In the genomic region with DNA sequence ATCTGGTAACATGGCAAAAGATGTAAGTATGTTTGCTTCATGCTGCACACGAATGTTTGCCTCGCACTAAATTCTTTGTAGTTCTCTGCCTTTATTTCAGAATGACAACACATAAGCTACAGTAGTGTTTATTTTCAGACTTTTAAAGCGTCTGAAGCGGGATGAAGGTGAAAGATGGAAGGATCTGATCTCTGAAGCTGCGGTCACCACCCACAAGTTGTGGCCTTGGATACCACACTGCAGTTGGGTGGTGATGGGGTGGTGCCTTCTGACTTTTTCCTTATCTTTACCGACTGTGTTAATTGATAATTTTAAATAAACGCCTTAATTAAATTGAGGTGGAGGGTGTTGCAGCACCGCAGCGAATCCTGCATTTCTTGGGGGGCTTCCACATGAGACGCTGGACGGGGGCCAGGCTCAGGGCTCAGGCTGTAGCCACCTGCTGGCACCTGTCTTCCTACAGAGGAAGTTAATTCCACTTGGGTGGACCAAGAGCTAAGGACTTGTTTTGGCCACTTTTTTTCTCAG, we compare ENCODE assay signal across 8 cellular contexts. TPM values are rescaled to one million over a fixed set of nuclear protein-coding genes. Genes with fewer than 3 reads are reported as not detected.
DNase-seq lines count a peak whose midpoint lies in the region; ATAC-seq and TF ChIP-seq lines count a peak whose summit lies in the region.

No MANE protein-coding gene starts in this region.

- H3K4me3 Mint-ChIP-seq in activated naive CD8-positive, alpha-beta T cell, result peak overlapping the region; percentile 95

- peak; percentile 44 for DNase-seq in cardiac septum (ENCODE audit: low spot score)
- no peak for DNase-seq in Right ventricle myocardium inferior (ENCODE audit: missing footprints)
- peak in 1 of 2 donors; percentile 43 for DNase-seq in left lung
- DNase-seq in ureter (ENCODE audit: low spot score), result peak; percentile 41
- DNase-seq in NCI-H226, result no peak
- no peak for DNase-seq in AML-193 (lab: John Stamatoyannopoulos, UW)

- no peak overlapping the region for H3K27ac ChIP-seq in left lung

- H3K36me3 ChIP-seq in left lung, result peaks cover 0 to 34% of the 10 kb centered on the region in 2 donors

- peaks cover 38% of the 10 kb centered on the region for H3K4me1 Mint-ChIP-seq in activated naive CD8-positive, alpha-beta T cell (ENCODE audit: low read depth)

- peak overlapping the region; percentile 47 to 63 for H3K4me3 ChIP-seq in left lung

- intact Hi-C loops in cardiac septum (cut with DNase I), result no loop called here
- intact Hi-C loops in Right ventricle myocardium inferior (cut with DNase I), result no loop called here
- intact Hi-C loops in left lung (cut with DNase I), result no loop called here

- TF ChIP-seq CTCF in left lung (IDR thresholded peaks at IDR 0.05), result no peak

- H3K27me3 Mint-ChIP-seq in activated naive CD8-positive, alpha-beta T cell, result no peaks in the 10 kb centered on the region

- H3K36me3 Mint-ChIP-seq in activated naive CD8-positive, alpha-beta T cell, result peaks cover 19% of the 10 kb centered on the region

- peak overlapping the region; percentile 94 for H3K27ac Mint-ChIP-seq in activated naive CD8-positive, alpha-beta T cell

- H3K9me3 Mint-ChIP-seq in activated naive CD8-positive, alpha-beta T cell (ENCODE audit: low read depth), result no peaks in the 10 kb centered on the region

- H3K4me1 ChIP-seq in left lung, result peaks cover 8 to 35% of the 10 kb centered on the region in 2 donors

- H3K9me3 ChIP-seq in left lung, result no peaks in the 10 kb centered on the region

- no peaks in the 10 kb centered on the region for H3K27me3 ChIP-seq in left lung

- ATAC-seq in Right ventricle myocardium inferior, result no peak
- no peak for ATAC-seq in left lung
- no peak for ATAC-seq in GM18858 (IDR thresholded peaks at IDR 0.05; ENCODE audit: unreplicated experiment)

RNA-seq across cellular contexts. Expression of gene TFDP1, which starts 1.3 kb away (rescaled TPM):
- total RNA-seq in cardiac septum, result 38.8 TPM
- 46.7 TPM for total RNA-seq in Right ventricle myocardium inferior
- 10 to 100 TPM; 48.8 to 61.9 TPM for total RNA-seq in left lung
- total RNA-seq in ureter, result 54.9 TPM

Comparison
In these comparisons a context has a peak if more than half of its experiments do, and no peak if none do; other contexts are left out.
1. DNase-seq: peak in cardiac septum (single experiment) and ureter (single experiment); none in Right ventricle myocardium inferior (single experiment), NCI-H226 (single experiment) and AML-193 (0 of 2).